Comparison of ENCODE assay signal across 24 cellular contexts in genomic region chr9:26426732-26427131, GRCh38.
"Had no signal": no experiment of that assay in that cellular context is flagged by ENCODE, and none has a peak within 500 bp of the region (broad histone marks: within the 10 kb centered on the region; RNA-seq: fewer than 3 reads in every experiment).

No MANE protein-coding gene starts in this region.

- H3K27me3 Mint-ChIP-seq: activated naive CD4-positive, alpha-beta T cell treated with anti-CD3 and anti-CD28 coated beads, Interleukin-2, amount 50 U/mL, for 24 hours; memory B cell; naive B cell had no signal

- H3K36me3 ChIP-seq: ascending aorta, breast epithelium, gastrocnemius medialis, neutrophil, pancreas, right lobe of liver, thoracic aorta had no signal

- H3K27me3 ChIP-seq: ascending aorta, breast epithelium, gastrocnemius medialis, neutrophil, pancreas, right lobe of liver had no signal

- H3K4me3 Mint-ChIP-seq: activated naive CD4-positive, alpha-beta T cell treated with anti-CD3 and anti-CD28 coated beads, Interleukin-2, amount 50 U/mL, for 24 hours; activated T-cell treated with anti-CD3 and anti-CD28 coated beads, Interleukin-2, amount 50 U/mL, for 4 hours; immature natural killer cell; memory B cell; naive B cell; stimulated activated effector memory CD8-positive, alpha-beta T cell treated with anti-CD3 and anti-CD28 coated beads, Interleukin-12 subunit alpha, Interleukin-12 subunit beta, amount 100 ng/mL, for 72 hours had no signal

- H3K4me1 Mint-ChIP-seq: activated naive CD4-positive, alpha-beta T cell treated with anti-CD3 and anti-CD28 coated beads, Interleukin-2, amount 50 U/mL, for 24 hours; immature natural killer cell; memory B cell; naive B cell; stimulated activated effector memory CD8-positive, alpha-beta T cell treated with anti-CD3 and anti-CD28 coated beads, Interleukin-12 subunit alpha, Interleukin-12 subunit beta, amount 100 ng/mL, for 72 hours had no signal

- H3K9me3 Mint-ChIP-seq: activated naive CD4-positive, alpha-beta T cell treated with anti-CD3 and anti-CD28 coated beads, Interleukin-2, amount 50 U/mL, for 24 hours had no signal

- H3K4me1 ChIP-seq: ascending aorta, breast epithelium, gastrocnemius medialis, pancreas, right lobe of liver had no signal

- DNase-seq: activated CD4-positive, alpha-beta T cell treated with anti-CD3 and anti-CD28 coated beads, Interleukin-2, amount 50 U/mL, for 1 hour; activated CD4-positive, CD25-positive, alpha-beta regulatory T cell treated with anti-CD3 and anti-CD28 coated beads, Interleukin-2, amount 50 U/mL, for 72 hours; activated CD8-positive, alpha-beta memory T cell treated with anti-CD3 and anti-CD28 coated beads, Interleukin-2, amount 50 U/mL, for 4 hours; activated effector memory CD4-positive, alpha-beta T cell treated with anti-CD3 and anti-CD28 coated beads, Interleukin-2, amount 50 U/mL, for 16 hours; activated T-cell treated with anti-CD3 and anti-CD28 coated beads, Interleukin-2, amount 50 U/mL, for 4 hours; gastrocnemius medialis; head of caudate nucleus; immature natural killer cell; kidney glomerular epithelial cell; left ventricle myocardium superior; mucosa of descending colon; naive B cell; pancreas; right lobe of liver; small intestine; stimulated activated CD4-positive, alpha-beta T cell treated with anti-CD3 and anti-CD28 coated beads, Interleukin-4, amount 100 ng/mL, for 1 hour had no signal

- H3K27ac Mint-ChIP-seq: activated naive CD4-positive, alpha-beta T cell treated with anti-CD3 and anti-CD28 coated beads, Interleukin-2, amount 50 U/mL, for 24 hours; immature natural killer cell; memory B cell; naive B cell; stimulated activated effector memory CD8-positive, alpha-beta T cell treated with anti-CD3 and anti-CD28 coated beads, Interleukin-12 subunit alpha, Interleukin-12 subunit beta, amount 100 ng/mL, for 72 hours had no signal

- H3K36me3 Mint-ChIP-seq: activated naive CD4-positive, alpha-beta T cell treated with anti-CD3 and anti-CD28 coated beads, Interleukin-2, amount 50 U/mL, for 24 hours; immature natural killer cell; memory B cell; naive B cell; stimulated activated effector memory CD8-positive, alpha-beta T cell treated with anti-CD3 and anti-CD28 coated beads, Interleukin-12 subunit alpha, Interleukin-12 subunit beta, amount 100 ng/mL, for 72 hours had no signal

- H3K4me3 ChIP-seq: ascending aorta, breast epithelium, coronary artery, gastrocnemius medialis, mucosa of descending colon, pancreas, right lobe of liver, thoracic aorta had no signal

- H3K27ac ChIP-seq: ascending aorta, breast epithelium, coronary artery, gastrocnemius medialis, neutrophil, pancreas, right lobe of liver, thoracic aorta had no signal

- H3K9me3 ChIP-seq: ascending aorta, gastrocnemius medialis, mucosa of descending colon, neutrophil, pancreas, right lobe of liver, thoracic aorta had no signal

- ATAC-seq: activated T-cell treated with anti-CD3 and anti-CD28 coated beads, Interleukin-2, amount 50 U/mL, for 4 hours; gastrocnemius medialis; left ventricle myocardium superior; mucosa of descending colon; pancreas; right lobe of liver; stimulated activated effector memory CD8-positive, alpha-beta T cell treated with anti-CD3 and anti-CD28 coated beads, Interleukin-12 subunit alpha, Interleukin-12 subunit beta, amount 100 ng/mL, for 72 hours had no signal
